ENCODE assay signal across 1 cellular context in genomic region chr19:38671654-38672053, GRCh38.
TF ChIP-seq lines count a peak whose summit lies in the region.

No MANE protein-coding gene starts in this region.

TF ChIP-seq in K562, 482 proteins besides CTCF, POLR2A, EP300 and RAD21:
- TF ChIP-seq ZNF140 (CRISPR knock-in tag; IDR thresholded peaks at IDR 0.05) (no peak), HEY1 (CRISPR knock-in tag; IDR thresholded peaks at IDR 0.05; ENCODE audit: borderline replicate concordance) (no peak), ZC3H4 (CRISPR knock-in tag; IDR thresholded peaks at IDR 0.05; ENCODE audit: borderline replicate concordance) (no peak), UBTF (IDR thresholded peaks at IDR 0.05; ENCODE audit: borderline replicate concordance in 1 of 2, low read depth in 2 of 2, low read length in 2 of 2) (no peak), ZNF174 (CRISPR knock-in tag; IDR thresholded peaks at IDR 0.05) (no peak), BCLAF1 (IDR thresholded peaks at IDR 0.05; ENCODE audit: borderline replicate concordance in 1 of 2, control insufficient read depth in 1 of 2, low read depth in 2 of 2, low read length in 1 of 2) (no peak), MBD2 (IDR thresholded peaks at IDR 0.05; ENCODE audit: borderline replicate concordance, low read depth) (no peak), RBM14 (IDR thresholded peaks at IDR 0.05; ENCODE audit: borderline replicate concordance, insufficient read depth, low read depth, low read length) (no peak), TCF7 (IDR thresholded peaks at IDR 0.05; ENCODE audit: borderline replicate concordance) (no peak), NR2F6 (CRISPR knock-in tag; IDR thresholded peaks at IDR 0.05) (no peak), EHMT2 (IDR thresholded peaks at IDR 0.05) (no peak), SIN3A (IDR thresholded peaks at IDR 0.05; ENCODE audit: borderline replicate concordance in 2 of 2, control insufficient read depth in 1 of 2, low read depth in 2 of 2, low read length in 2 of 2) (no peak), BRF1 (IDR thresholded peaks at IDR 0.05; ENCODE audit: borderline replicate concordance, extremely low read depth, insufficient read length) (no peak), ILF3 (IDR thresholded peaks at IDR 0.05; ENCODE audit: borderline replicate concordance) (no peak), TARDBP (IDR thresholded peaks at IDR 0.05) (no peak), RHOXF2B (CRISPR knock-in tag; conservative IDR thresholded peaks at IDR 0.05) (no peak), IRF1 (CRISPR knock-in tag; IDR thresholded peaks at IDR 0.05; ENCODE audit: borderline replicate concordance) (no peak), FOSL1 (tag; conservative IDR thresholded peaks at IDR 0.05) (no peak), ETV6 (IDR thresholded peaks at IDR 0.05; ENCODE audit: borderline replicate concordance in 1 of 2, low read depth in 2 of 2, low read length in 1 of 2) (no peak), ETV6 (CRISPR knock-in tag; IDR thresholded peaks at IDR 0.05; ENCODE audit: borderline replicate concordance) (no peak), ZNF740 (CRISPR knock-in tag; IDR thresholded peaks at IDR 0.05) (no peak), ZNF740 (tag; IDR thresholded peaks at IDR 0.05) (no peak)
